Comparison of ENCODE assay signal across 23 cellular contexts in genomic region chr1:41429641-41430035, GRCh38. TPM values are rescaled to one million over a fixed set of nuclear protein-coding genes. Genes with fewer than 3 reads are reported as not detected.
DNase-seq lines count a peak whose midpoint lies in the region; ATAC-seq, FAIRE-seq and TF ChIP-seq lines count a peak whose summit lies in the region.
"Had no signal": no experiment of that assay in that cellular context is flagged by ENCODE, and none has a peak within 500 bp of the region (broad histone marks: within the 10 kb centered on the region; RNA-seq: fewer than 3 reads in every experiment).

No MANE protein-coding gene starts in this region.

- POLR2A ChIA-PET in HepG2 (lab: Yijun Ruan, JAX) (no interaction called here), K562 (lab: Yijun Ruan, JAX) (interaction anchor here (0.9 kb wide), 1 partner anchor 105 kb away, joined by 3 read pairs; no protein-coding TSS in a partner anchor)

- H3K14ac ChIP-seq in neuronal stem cell (ENCODE audit: low read length): no peak overlapping the region

- intact Hi-C loops in HepG2 (cut with micrococcal nuclease; ENCODE audit: unreplicated experiment): no loop called here
- intact Hi-C loops in right lobe of liver (cut with DNase I): no loop called here
- intact Hi-C loops in K562 (cut with micrococcal nuclease): loop anchor here (10.0 kb wide), 1 partner anchor 395 kb away; no protein-coding TSS in a partner anchor

- H3K36me3 Mint-ChIP-seq in glutamatergic neuron (ENCODE audit: unreplicated experiment): no peaks in the 10 kb centered on the region
- H3K36me3 Mint-ChIP-seq: CD4-positive, CD25-positive, alpha-beta regulatory T cell; CD8-positive, alpha-beta memory T cell had no signal

- ATAC-seq in HepG2: no peak
- no peak for ATAC-seq in right lobe of liver
- ATAC-seq in K562: no peak
- no peak for ATAC-seq in HG02759 (IDR thresholded peaks at IDR 0.05; ENCODE audit: unreplicated experiment)
- ATAC-seq: A549 had no signal

- peaks cover 14% of the 10 kb centered on the region for H3K27me3 Mint-ChIP-seq in glutamatergic neuron (ENCODE audit: unreplicated experiment)

- BruUV-seq in HepG2 (replicated peaks; lab: Mats Ljungman, UMichigan) (no TSS peak), K562 (replicated peaks; lab: Mats Ljungman, UMichigan) (no TSS peak)

- H2AK5ac ChIP-seq in neuronal stem cell (ENCODE audit: low read depth, low read length): no peak overlapping the region

- H4K8ac ChIP-seq in neuronal stem cell (ENCODE audit: low read depth, low read length): no peak overlapping the region

- H4K20me1 ChIP-seq in HepG2 (ENCODE audit: insufficient read depth, low read length) (no peaks in the 10 kb centered on the region), K562 (replicated peaks; ENCODE audit: control insufficient read depth, insufficient read depth, low read length) (peaks cover 18% of the 10 kb centered on the region)

- H3K4me2 ChIP-seq in HepG2 (ENCODE audit: low read depth, low read length) (no peak overlapping the region), K562 (ENCODE audit: insufficient read depth, low read length) (no peak overlapping the region), neuronal stem cell (ENCODE audit: insufficient read depth, low read length, poor library complexity, severe bottlenecking) (no peak overlapping the region)
- H3K4me2 ChIP-seq: A549 had no signal

- H3K9me3 Mint-ChIP-seq in glutamatergic neuron (ENCODE audit: unreplicated experiment): peaks cover 9% of the 10 kb centered on the region
- H3K9me3 Mint-ChIP-seq: CD8-positive, alpha-beta memory T cell; HFFc6 had no signal

- H3K27me3 ChIP-seq in HepG2 (ENCODE audit: control insufficient read depth in 1 of 2, insufficient read depth in 2 of 2, low read length in 2 of 2): peaks cover 1 to 3% of the 10 kb centered on the region in 2 experiments; a peak in 2 of 5 replicates
- no peaks in the 10 kb centered on the region for H3K27me3 ChIP-seq in right lobe of liver
- peaks cover 18 to 40% of the 10 kb centered on the region in 2 experiments for H3K27me3 ChIP-seq in K562 (ENCODE audit: control insufficient read depth in 2 of 2, insufficient read depth in 2 of 2, low read length in 2 of 2)
- H3K27me3 ChIP-seq in neuronal stem cell (ENCODE audit: control insufficient read depth in 3 of 3, insufficient read depth in 3 of 3, low read depth in 1 of 3, low read length in 3 of 3): peaks cover 0 to 7% (median 0%) of the 10 kb centered on the region in 3 experiments

- H3K79me2 ChIP-seq in HepG2 (ENCODE audit: insufficient read depth, low read length): no peaks in the 10 kb centered on the region
- no peaks in the 10 kb centered on the region for H3K79me2 ChIP-seq in K562 (ENCODE audit: control insufficient read depth, insufficient read depth, low read length)

- no peak overlapping the region for H3K4me3 ChIP-seq in HepG2 (replicated peaks in 1 of 3; ENCODE audit: insufficient read depth in 1 of 3, low read depth in 2 of 3, low read length in 3 of 3)
- no peak overlapping the region for H3K4me3 ChIP-seq in right lobe of liver
- H3K4me3 ChIP-seq in K562: no peak overlapping the region
- no peak overlapping the region for H3K4me3 ChIP-seq in neuronal stem cell (ENCODE audit: low read length in 2 of 2)
- H3K4me3 ChIP-seq: A549, GM23248 had no signal

- H3K4me1 Mint-ChIP-seq in glutamatergic neuron (ENCODE audit: low read depth, unreplicated experiment): peaks cover 13% of the 10 kb centered on the region
- H3K4me1 Mint-ChIP-seq: CD4-positive, CD25-positive, alpha-beta regulatory T cell; CD8-positive, alpha-beta memory T cell had no signal

- TF ChIP-seq CTCF in HepG2 (CRISPR knock-in tag; IDR thresholded peaks at IDR 0.05): no peak
- TF ChIP-seq CTCF in right lobe of liver (IDR thresholded peaks at IDR 0.05): no peak
- TF ChIP-seq CTCF in K562 (IDR thresholded peaks at IDR 0.05 in 2 of 3, conservative IDR thresholded peaks at IDR 0.05 in 1 of 3; ENCODE audit: insufficient read depth in 2 of 3, low read depth in 1 of 3, low read length in 3 of 3): no peak
- no peak for TF ChIP-seq CTCF in glutamatergic neuron (IDR thresholded peaks at IDR 0.05; ENCODE audit: partially characterized antibody, unreplicated experiment)

- H2AFZ ChIP-seq in HepG2 (ENCODE audit: low read length): no peak overlapping the region
- no peak overlapping the region for H2AFZ ChIP-seq in K562 (ENCODE audit: low read depth, low read length)
- no peak overlapping the region for H2AFZ ChIP-seq in neuronal stem cell (ENCODE audit: low read length)
- H2AFZ ChIP-seq: GM23248 had no signal

- H2BK5ac ChIP-seq in neuronal stem cell (ENCODE audit: low read length): no peak overlapping the region

- H2BK120ac ChIP-seq in neuronal stem cell (ENCODE audit: low read depth, low read length): no peak overlapping the region

- H3K4me1 ChIP-seq in HepG2 (ENCODE audit: insufficient read depth, low read length) (peaks cover 4% of the 10 kb centered on the region; the same call in 1 of the 2 replicates), right lobe of liver (peaks cover 0 to 17% (median 0%) of the 10 kb centered on the region in 4 donors), K562 (replicated peaks in 1 of 2; ENCODE audit: control insufficient read depth in 2 of 2, insufficient read depth in 2 of 2, low read length in 2 of 2) (peaks cover 7 to 19% of the 10 kb centered on the region in 2 experiments; a peak in 3 of 5 replicates), neuronal stem cell (ENCODE audit: control insufficient read depth in 2 of 2, insufficient read depth in 1 of 2, low read depth in 1 of 2, low read length in 2 of 2) (peaks cover 0 to 5% of the 10 kb centered on the region in 2 donors)

- H3K4me3 Mint-ChIP-seq in glutamatergic neuron (ENCODE audit: unreplicated experiment): no peak overlapping the region
- H3K4me3 Mint-ChIP-seq: CD4-positive, CD25-positive, alpha-beta regulatory T cell; HFFc6 had no signal

- CTCF ChIA-PET in HepG2 (lab: Yijun Ruan, JAX; ENCODE audit: low intra/inter-chr PET ratio, low total read pairs) (no interaction called here), K562 (lab: Yijun Ruan, JAX; ENCODE audit: low intra/inter-chr PET ratio) (no interaction called here)

- DNase-seq in HepG2 (ENCODE audit: low spot score): no peak
- DNase-seq in right lobe of liver: no peak
- no peak for DNase-seq in K562 (ENCODE audit: extremely low read depth in 1 of 4, low spot score in 3 of 4)
- DNase-seq in neuronal stem cell (ENCODE audit: low spot score): no peak
- DNase-seq in glutamatergic neuron: no peak
- no peak for DNase-seq in activated CD4-positive, CD25-positive, alpha-beta regulatory T cell treated with anti-CD3 and anti-CD28 coated beads, Interleukin-2, amount 50 U/mL, for 72 hours
- DNase-seq: AML-193; CD4-positive, CD25-positive, alpha-beta regulatory T cell; CD8-positive, alpha-beta memory T cell; COR-L47; DMS 273 treated with DMSO at 0.1 percent for 48 hours; DMS53; GM23248; HCEC 1CT; HFFc6; Karpas-422 had no signal

- no peak overlapping the region for H2BK12ac ChIP-seq in neuronal stem cell (ENCODE audit: low read length)

- no peak for FAIRE-seq in HepG2 (lab: Jason Lieb, UNC)
- FAIRE-seq in K562 (lab: Jason Lieb, UNC): no peak
- FAIRE-seq: A549, G401.6, GM12891, GM19239, H54 had no signal

- peak overlapping the region; percentile 2 for H3K18ac ChIP-seq in neuronal stem cell (ENCODE audit: low read length)

- in situ Hi-C loops in HepG2 (cut with HindIII; ENCODE audit: extremely low pct_ligation_motif_present, low pct_unique_long_range_greater_than_20kb): loop anchor here (5.0 kb wide), 2 partner anchors 107 to 147 kb away; no protein-coding TSS in a partner anchor
- in situ Hi-C loops in K562 (cut with MboI): loop anchor here (5.0 kb wide), 2 partner anchors 112 to 162 kb away; no protein-coding TSS in a partner anchor

- H3K9me1 ChIP-seq in K562 (ENCODE audit: control insufficient read depth, insufficient read depth, low read length): peaks cover 2% of the 10 kb centered on the region

- H3K9ac ChIP-seq in HepG2 (ENCODE audit: insufficient read depth, low read depth, low read length): no peak overlapping the region
- H3K9ac ChIP-seq in K562 (ENCODE audit: insufficient read depth in 1 of 2, low read depth in 2 of 2, low read length in 2 of 2): no peak overlapping the region
- H3K9ac ChIP-seq in neuronal stem cell (ENCODE audit: low read depth, low read length, poor library complexity): no peak overlapping the region
- H3K9ac ChIP-seq: GM23248 had no signal

- H3K27ac ChIP-seq in HepG2 (ENCODE audit: extremely low read length, insufficient read depth, low read length): no peak overlapping the region
- H3K27ac ChIP-seq in right lobe of liver: no peak overlapping the region
- H3K27ac ChIP-seq in K562 (ENCODE audit: extremely low read depth, low read depth, low read length): no peak overlapping the region
- no peak overlapping the region for H3K27ac ChIP-seq in neuronal stem cell (replicated peaks; ENCODE audit: low read length)
- H3K27ac ChIP-seq: 22Rv1, A549, GM23248 had no signal

- H2BK15ac ChIP-seq in neuronal stem cell (ENCODE audit: low read length): no peak overlapping the region

- H3K9me3 ChIP-seq in HepG2 (ENCODE audit: low read length) (no peaks in the 10 kb centered on the region), right lobe of liver (no peaks in the 10 kb centered on the region), K562 (replicated peaks; ENCODE audit: control insufficient read depth, insufficient read depth, low read depth, low read length) (no peaks in the 10 kb centered on the region), neuronal stem cell (replicated peaks in 1 of 2; ENCODE audit: control insufficient read depth in 2 of 2, insufficient read depth in 1 of 2, low read depth in 1 of 2, low read length in 2 of 2) (peaks cover 0 to 3% of the 10 kb centered on the region in 2 donors)
- H3K9me3 ChIP-seq: A549 had no signal

- no peak overlapping the region for H3K4ac ChIP-seq in neuronal stem cell (ENCODE audit: low read length)

- no peak overlapping the region for H4K91ac ChIP-seq in neuronal stem cell (ENCODE audit: low read depth, low read length, poor library complexity)

- no peaks in the 10 kb centered on the region for H3K36me3 ChIP-seq in HepG2 (replicated peaks in 1 of 2; ENCODE audit: control insufficient read depth in 1 of 2, insufficient read depth in 2 of 2, low read length in 2 of 2)
- H3K36me3 ChIP-seq in right lobe of liver: no peaks in the 10 kb centered on the region
- no peaks in the 10 kb centered on the region for H3K36me3 ChIP-seq in K562 (ENCODE audit: control insufficient read depth, insufficient read depth, low read length)
- H3K36me3 ChIP-seq in neuronal stem cell (replicated peaks in 1 of 2; ENCODE audit: control insufficient read depth in 2 of 2, insufficient read depth in 2 of 2, low read length in 2 of 2): peaks cover 0 to 3% of the 10 kb centered on the region in 2 donors

- H3K23ac ChIP-seq in neuronal stem cell (ENCODE audit: low read depth, low read length, poor library complexity): no peak overlapping the region

- TF ChIP-seq RAD21 in HepG2 (CRISPR knock-in tag; IDR thresholded peaks at IDR 0.05): no peak
- no peak for TF ChIP-seq RAD21 in K562 (CRISPR knock-in tag; conservative IDR thresholded peaks at IDR 0.05 in 1 of 2, IDR thresholded peaks at IDR 0.05 in 1 of 2)

- TF ChIP-seq EP300 in HepG2 (IDR thresholded peaks at IDR 0.05; ENCODE audit: low read depth in 2 of 2, low read length in 2 of 2) (no peak), HepG2 (CRISPR knock-in tag; IDR thresholded peaks at IDR 0.05; ENCODE audit: borderline replicate concordance) (no peak), K562 (IDR thresholded peaks at IDR 0.05; ENCODE audit: low read length) (no peak)

- 11% methylated on average over 3 of the region's 5 CpGs for WGBS in HepG2 (ENCODE audit: low lambda C conversion rate)
- WGBS in right lobe of liver (ENCODE audit: insufficient coverage, low coverage, low lambda C conversion rate, missing lambda C conversion rate): 43% methylated on average over 3 of the region's 5 CpGs
- WGBS in K562 (ENCODE audit: insufficient coverage, low coverage, missing lambda C conversion rate): 2% methylated on average over 5 of the region's 5 CpGs
- no CpG with 5 or more reads among the region's 5 CpGs for WGBS in neuronal stem cell (ENCODE audit: extremely low coverage in 2 of 2, insufficient read length in 2 of 2, insufficient replicate concordance in 1 of 2), 2 donors

- no peak overlapping the region for H3K27ac Mint-ChIP-seq in glutamatergic neuron (ENCODE audit: unreplicated experiment)
- H3K27ac Mint-ChIP-seq: CD4-positive, CD25-positive, alpha-beta regulatory T cell; CD8-positive, alpha-beta memory T cell; HFFc6 had no signal

- TF ChIP-seq POLR2A in HepG2 (IDR thresholded peaks at IDR 0.05; ENCODE audit: insufficient read depth in 1 of 2, low read depth in 2 of 2, low read length in 2 of 2) (no peak), right lobe of liver (IDR thresholded peaks at IDR 0.05) (no peak), K562 (conservative IDR thresholded peaks at IDR 0.05) (no peak)

- no peaks in the 10 kb centered on the region for H3K79me1 ChIP-seq in neuronal stem cell (ENCODE audit: low read depth, low read length)

RNA-seq across cellular contexts. Expression of gene EDN2, which starts 54.8 kb away (rescaled TPM):
- total RNA-seq in HepG2 (2016; rRNA removed; fragmentation: Illumina TruSeq; extraction: Trizol) (not detected in 2 replicates), right lobe of liver (1 to 10 TPM in 1 of 6 experiments, under 1 TPM in 3, not detected in 2; 0.18 to 1.6 (median 0.31) TPM), K562 (2014; rRNA removed) (not detected in 2 replicates), K562 (2014; rRNA removed; fragmentation: Illumina TruSeq; extraction: Trizol) (not detected in 2 replicates), K562 (2015; rRNA removed; fragmentation: Illumina TruSeq; extraction: Trizol) (not detected in 2 replicates), K562 (2021) (not detected in 2 replicates), glutamatergic neuron (ENCODE audit: unreplicated experiment) (not detected)
- not detected in 2 replicates for total RNA-seq in HepG2 (2016; cell fraction: cytosol; rRNA removed; fragmentation: Illumina TruSeq; extraction: Trizol; ENCODE audit: low read depth)
- not detected in 2 replicates for total RNA-seq in HepG2 (2016; cell fraction: insoluble cytoplasmic fraction; rRNA removed; fragmentation: Illumina TruSeq; extraction: Trizol)
- total RNA-seq in HepG2 (2016; cell fraction: membrane; rRNA removed; fragmentation: Illumina TruSeq; extraction: Trizol): not detected in 2 replicates
- not detected in 2 replicates for total RNA-seq in HepG2 (2016; cell fraction: nucleus; rRNA removed; fragmentation: Illumina TruSeq; extraction: Trizol)
- polyA plus RNA-seq in HepG2 (2011; rRNA removed) (not detected in 2 replicates), K562 (2011; rRNA removed) (not detected in 2 replicates), K562 (2014; fragmentation: Illumina TruSeq; extraction: Trizol) (not detected in 2 replicates), K562 (2014; fragmentation: Nextera tagmentation; extraction: Ambion mirVana) (not detected), K562 (2014; rRNA removed) (not detected in 2 replicates)
- not detected in 2 replicates for polyA plus RNA-seq in HepG2 (2011; cell fraction: cytosol; rRNA removed)
- not detected in 2 replicates for polyA plus RNA-seq in HepG2 (2011; cell fraction: nucleus; rRNA removed)
- not detected in 2 replicates for polyA plus RNA-seq in HepG2 (2012)
- polyA plus RNA-seq in HepG2 (2016; cell fraction: cytosol; fragmentation: Illumina TruSeq; extraction: Trizol; ENCODE audit: low read depth): not detected in 2 replicates
- not detected in 2 replicates for polyA plus RNA-seq in HepG2 (2016; cell fraction: insoluble cytoplasmic fraction; fragmentation: Illumina TruSeq; extraction: Trizol; ENCODE audit: low read depth)
- not detected in 2 replicates for polyA plus RNA-seq in HepG2 (2016; cell fraction: membrane; fragmentation: Illumina TruSeq; extraction: Trizol; ENCODE audit: low read depth)
- polyA plus RNA-seq in HepG2 (2016; cell fraction: nucleus; fragmentation: Illumina TruSeq; extraction: Trizol; ENCODE audit: insufficient read depth, low read depth): not detected in 2 replicates
- 1.1 TPM in 1 of 2 replicates, not detected in the other for polyA minus RNA-seq in HepG2 (2011; rRNA and poly(A)+ RNA removed; ENCODE audit: low replicate concordance)
- not detected in 2 replicates for polyA minus RNA-seq in HepG2 (2011; cell fraction: cytosol; rRNA and poly(A)+ RNA removed)
- not detected in 2 replicates for polyA minus RNA-seq in HepG2 (2011; cell fraction: nucleus; rRNA and poly(A)+ RNA removed)
- not detected in 2 replicates for total RNA-seq in K562 (2011; cell fraction: chromatin; rRNA removed; ENCODE audit: low replicate concordance)
- not detected in 2 replicates for total RNA-seq in K562 (2011; cell fraction: nucleolus; rRNA removed)
- not detected in 2 replicates for total RNA-seq in K562 (2011; cell fraction: nucleoplasm; rRNA removed)
- not detected in 2 replicates for polyA plus RNA-seq in K562 (2011; cell fraction: cytosol; rRNA removed)
- not detected in 2 replicates for polyA plus RNA-seq in K562 (2011; cell fraction: nucleus; rRNA removed)
- polyA plus RNA-seq in K562 (2012): not detected in 2 replicates
- polyA minus RNA-seq in K562 (2011; rRNA and poly(A)+ RNA removed): not detected in 2 replicates
- polyA minus RNA-seq in K562 (2011; cell fraction: cytosol; rRNA and poly(A)+ RNA removed): not detected in 2 replicates
- not detected in 2 replicates for polyA minus RNA-seq in K562 (2011; cell fraction: nucleus; rRNA and poly(A)+ RNA removed)
- 0.04 TPM for polyA plus RNA-seq in neuronal stem cell (2013, experiment 1 of 2)
- not detected for polyA plus RNA-seq in neuronal stem cell (2013, experiment 2 of 2)
- total RNA-seq: CD8-positive, alpha-beta memory T cell; GM23248; HFFc6 had no signal
- polyA plus RNA-seq: CD4-positive, CD25-positive, alpha-beta regulatory T cell; CD8-positive, alpha-beta memory T cell; GM23248 had no signal

Comparison
In these comparisons a context has a peak if more than half of its experiments do, and no peak if none do; other contexts are left out.
1. Of the 241 proteins assayed by ChIP-seq in both HepG2 and K562: peak only in HepG2: none; only in K562: TFE3, USF2 and ZFP36; in both: none; in neither: 238.